9 cellular contexts compared by ENCODE assay signal in genomic region chr14:91119556-91120311, GRCh38. TPM values are rescaled to one million over a fixed set of nuclear protein-coding genes. Genes with fewer than 3 reads are reported as not detected.
A peak's percentile ranks its signal among the peaks of the same experiment; 100 is the strongest.
DNase-seq lines count a peak whose midpoint lies in the region; ATAC-seq, FAIRE-seq and TF ChIP-seq lines count a peak whose summit lies in the region.
"Had no signal": no experiment of that assay in that cellular context is flagged by ENCODE, and none has a peak within 500 bp of the region (broad histone marks: within the 10 kb centered on the region; RNA-seq: fewer than 3 reads in every experiment).

No MANE protein-coding gene starts in this region.

- H3K4me1 ChIP-seq in BLaER1 (peaks cover 47% of the 10 kb centered on the region), thyroid gland (peaks cover 24 to 28% of the 10 kb centered on the region in 2 donors)

- peak overlapping the region; percentile 29 for H3K4me2 ChIP-seq in BLaER1

- WGBS in thyroid gland, 2 donors, result 71% methylated on average over 8 of the region's 8 CpGs

- no peak for TF ChIP-seq POLR2A in thyroid gland (IDR thresholded peaks at IDR 0.05)

- TF ChIP-seq CTCF in bronchial epithelial cell (IDR thresholded peaks at IDR 0.05; ENCODE audit: insufficient read depth, low read length, severe bottlenecking) (no peak), GM20000 (IDR thresholded peaks at IDR 0.05; ENCODE audit: extremely low read depth, missing control alignments) (no peak), thyroid gland (IDR thresholded peaks at IDR 0.05) (no peak)

- DNase-seq in LHCN-M2 (ENCODE audit: low read depth) (peak; percentile 84), bronchial epithelial cell (ENCODE audit: low read depth) (peak; percentile 95), myocyte (ENCODE audit: low read depth) (peak; percentile 97), GM20000 (ENCODE audit: low spot score) (no peak), NCI-H774 (lab: John Stamatoyannopoulos, UW) (no peak), thyroid gland (no peak)
- DNase-seq: activated CD4-positive, alpha-beta T cell treated with anti-CD3 and anti-CD28 coated beads, Interleukin-2, amount 50 U/mL, for 1 hour had no signal

- peak; percentile 7 for FAIRE-seq in bronchial epithelial cell (lab: Jason Lieb, UNC)

- no peak overlapping the region for H3K9ac ChIP-seq in BLaER1

- H3K9me3 ChIP-seq in BLaER1 (peaks cover 7% of the 10 kb centered on the region), thyroid gland (no peaks in the 10 kb centered on the region)

- no peak overlapping the region for H3K4me3 ChIP-seq in BLaER1
- no peak overlapping the region for H3K4me3 ChIP-seq in bronchial epithelial cell (ENCODE audit: low read depth, low read length)
- H3K4me3 ChIP-seq in thyroid gland (replicated peaks in 1 of 3), result no peak overlapping the region

- H3K27me3 ChIP-seq in BLaER1 (no peaks in the 10 kb centered on the region), bronchial epithelial cell (ENCODE audit: control insufficient read depth, insufficient read depth, low read length) (no peaks in the 10 kb centered on the region), thyroid gland (no peaks in the 10 kb centered on the region)

- H3K36me3 ChIP-seq in BLaER1 (peaks cover 70% of the 10 kb centered on the region), bronchial epithelial cell (ENCODE audit: control insufficient read depth, insufficient read depth, low read length) (no peaks in the 10 kb centered on the region), thyroid gland (no peaks in the 10 kb centered on the region)

- H4K20me1 ChIP-seq in BLaER1, result peaks cover 26% of the 10 kb centered on the region

- ATAC-seq in GM18502 (IDR thresholded peaks at IDR 0.05; ENCODE audit: poor library complexity, unreplicated experiment), result no peak

- intact Hi-C loops in thyroid gland (cut with DNase I), result no loop called here

- H3K27ac ChIP-seq in BLaER1 (no peak overlapping the region), thyroid gland (no peak overlapping the region)

RNA-seq across cellular contexts. Expression of gene DGLUCY, which starts 5.9 kb away (rescaled TPM):
- total RNA-seq in LHCN-M2 (2014; rRNA removed) (33.9 and 34.8 TPM in 2 replicates), bronchial epithelial cell (7.0 and 8.4 TPM in 2 replicates), myocyte (81.7 and 83.4 TPM in 2 replicates), thyroid gland (100 to 1,000 TPM in 3 of 4 donors, 10 to 100 TPM in 1; 58.0 to 125 (median 103) TPM)
- polyA plus RNA-seq in LHCN-M2 (2012), result 23.7 TPM
- polyA plus RNA-seq in myocyte (2012), result 57.6 TPM

RNA-seq across cellular contexts. Expression of gene RPS6KA5, which starts 59.3 kb away (rescaled TPM):
- 3.5 and 6.1 TPM in 2 replicates for total RNA-seq in LHCN-M2 (2014; rRNA removed)
- polyA plus RNA-seq in LHCN-M2 (2012), result 0.81 TPM
- 1.8 and 2.9 TPM in 2 replicates for total RNA-seq in bronchial epithelial cell
- total RNA-seq in myocyte, result 5.5 and 5.6 TPM in 2 replicates
- 1.1 TPM for polyA plus RNA-seq in myocyte (2012)
- total RNA-seq in thyroid gland, result 10 to 100 TPM in 1 of 4 donors, 1 to 10 TPM in 3; 6.4 to 17.4 (median 8.9) TPM

Comparison
In these comparisons a context has a peak if more than half of its experiments do, and no peak if none do; other contexts are left out.
1. DNase-seq: peak in LHCN-M2 (single experiment), bronchial epithelial cell (single experiment) and myocyte (single experiment); none in GM20000 (single experiment), NCI-H774 (single experiment) and thyroid gland (0 of 2).